Comparison of ENCODE assay signal across 3 cellular contexts in genomic region chr4:22313974-22314373, GRCh38.
TF ChIP-seq lines count a peak whose summit lies in the region.

No MANE protein-coding gene starts in this region.

TF ChIP-seq in HepG2, 621 proteins besides CTCF, POLR2A, EP300 and RAD21:
- TF ChIP-seq REPIN1 (CRISPR knock-in tag; IDR thresholded peaks at IDR 0.05; ENCODE audit: borderline replicate concordance, low read depth) (no peak), MAFK (conservative IDR thresholded peaks at IDR 0.05 in 1 of 2, IDR thresholded peaks at IDR 0.05 in 1 of 2; ENCODE audit: low read length in 2 of 2) (peak; percentile 88 to 95), MTA1 (CRISPR knock-in tag; IDR thresholded peaks at IDR 0.05; ENCODE audit: borderline replicate concordance) (no peak), MAFF (IDR thresholded peaks at IDR 0.05; ENCODE audit: low read depth, low read length) (peak; percentile 90)

TF ChIP-seq in IMR-90, 13 proteins besides CTCF, POLR2A, EP300 and RAD21:
- TF ChIP-seq RCOR1 (IDR thresholded peaks at IDR 0.05; ENCODE audit: insufficient replicate concordance, low read length) (no peak), RFX5 (IDR thresholded peaks at IDR 0.05; ENCODE audit: low read depth, low read length) (no peak), CEBPB (IDR thresholded peaks at IDR 0.05; ENCODE audit: low read depth, low read length) (no peak), MAFK (IDR thresholded peaks at IDR 0.05; ENCODE audit: low read depth, low read length) (peak; percentile 95)

TF ChIP-seq in H1, 55 proteins besides CTCF, POLR2A, EP300 and RAD21:
- TF ChIP-seq SIRT6 (IDR thresholded peaks at IDR 0.05; ENCODE audit: low read length) (no peak), MAFK (IDR thresholded peaks at IDR 0.05; ENCODE audit: low read depth, low read length) (peak; percentile 37; the same call in 1 of the 2 replicates)
